8 cellular contexts compared by ENCODE assay signal in genomic region chr4:112348488-112349158, GRCh38. TPM values are rescaled to one million over a fixed set of nuclear protein-coding genes. Genes with fewer than 3 reads are reported as not detected.
DNase-seq lines count a peak whose midpoint lies in the region; ATAC-seq and TF ChIP-seq lines count a peak whose summit lies in the region.

No MANE protein-coding gene starts in this region.

- H3K27ac ChIP-seq in PC-3 (ENCODE audit: low read length) = no peak overlapping the region
- no peak overlapping the region for H3K27ac ChIP-seq in sigmoid colon

- peak; percentile 49 for TF ChIP-seq CTCF in PC-3 (conservative IDR thresholded peaks at IDR 0.05; ENCODE audit: low read depth, low read length)
- no peak for TF ChIP-seq CTCF in natural killer cell (IDR thresholded peaks at IDR 0.05)
- TF ChIP-seq CTCF in sigmoid colon (IDR thresholded peaks at IDR 0.05) = no peak

- no peaks in the 10 kb centered on the region for H3K9me3 Mint-ChIP-seq in natural killer cell

- CTCF ChIA-PET in PC-3 (lab: Charles Lee) = no interaction called here

- H3K79me2 ChIP-seq in PC-3 (ENCODE audit: low read length) = no peaks in the 10 kb centered on the region

- H4K20me1 ChIP-seq in PC-3 (ENCODE audit: low read length) = no peaks in the 10 kb centered on the region

- H3K36me3 ChIP-seq in PC-3 (ENCODE audit: low read depth, low read length) (no peaks in the 10 kb centered on the region), sigmoid colon (no peaks in the 10 kb centered on the region)

- no peak for TF ChIP-seq EP300 in sigmoid colon (IDR thresholded peaks at IDR 0.05)

- no peaks in the 10 kb centered on the region for H3K9me3 ChIP-seq in PC-3 (ENCODE audit: low read length)
- no peaks in the 10 kb centered on the region for H3K9me3 ChIP-seq in sigmoid colon

- no peaks in the 10 kb centered on the region for H3K9me2 ChIP-seq in PC-3 (replicated peaks; ENCODE audit: low read length)

- H3K4me3 ChIP-seq in PC-3 (ENCODE audit: low read length) (no peak overlapping the region), sigmoid colon (no peak overlapping the region)

- no peaks in the 10 kb centered on the region for H3K4me1 ChIP-seq in PC-3 (ENCODE audit: insufficient read depth, low read length)
- H3K4me1 ChIP-seq in sigmoid colon = no peaks in the 10 kb centered on the region

- H3K27me3 Mint-ChIP-seq in natural killer cell (ENCODE audit: low read depth in 2 of 2) = peaks cover 0 to 9% of the 10 kb centered on the region in 2 donors

- intact Hi-C loops in PC-3 (cut with micrococcal nuclease) (loop anchor here (2.0 to 5.0 kb wide), 2 partner anchors 174 to 254 kb away; no protein-coding TSS in a partner anchor), posterior cingulate gyrus (cut with DNase I) (no loop called here), natural killer cell (cut with micrococcal nuclease) (no loop called here), sigmoid colon (cut with DNase I) (no loop called here)

- no peaks in the 10 kb centered on the region for H3K4me1 Mint-ChIP-seq in natural killer cell

- H3K4me2 ChIP-seq in PC-3 (ENCODE audit: low read length) = no peak overlapping the region; the same call in 1 of the 2 replicates

- BruUV-seq in PC-3 (replicated peaks; lab: Mats Ljungman, UMichigan) = no TSS peak

- TF ChIP-seq POLR2A in sigmoid colon (IDR thresholded peaks at IDR 0.05) = no peak

- POLR2A ChIA-PET in PC-3 (lab: Charles Lee; ENCODE audit: unreplicated experiment) = no interaction called here

- WGBS in sigmoid colon, 2 donors = 81 to 89% methylated on average over 11 of the region's 11 CpGs

- no peaks in the 10 kb centered on the region for H3K36me3 Mint-ChIP-seq in natural killer cell

- no peak overlapping the region for H3K4me3 Mint-ChIP-seq in natural killer cell

- ATAC-seq in PC-3 = peak; percentile 79
- no peak for ATAC-seq in GM21717 (IDR thresholded peaks at IDR 0.05; ENCODE audit: unreplicated experiment)
- ATAC-seq in natural killer cell = no peak
- ATAC-seq in GM21825 (IDR thresholded peaks at IDR 0.05; ENCODE audit: unreplicated experiment) = no peak

- H2AFZ ChIP-seq in PC-3 (ENCODE audit: low read length) = peak overlapping the region; percentile 46

- peak; percentile 15 for DNase-seq in HK-2 (ENCODE audit: unreplicated experiment)
- DNase-seq in PC-3 = peak; percentile 60
- peak; percentile 43 for DNase-seq in fibroblast of the conjunctiva (ENCODE audit: low read depth)
- DNase-seq in posterior cingulate gyrus = peak; percentile 36 to 95 (median 68)
- no peak for DNase-seq in natural killer cell
- no peak for DNase-seq in sigmoid colon

- H3K27me3 ChIP-seq in PC-3 (ENCODE audit: low read length) = no peaks in the 10 kb centered on the region
- no peaks in the 10 kb centered on the region for H3K27me3 ChIP-seq in sigmoid colon

- no peak overlapping the region for H3K9ac ChIP-seq in PC-3 (ENCODE audit: low read length)

- no peak overlapping the region for H3K27ac Mint-ChIP-seq in natural killer cell

- H3F3A ChIP-seq in PC-3 (ENCODE audit: low read length, unreplicated experiment) = no peaks in the 10 kb centered on the region

RNA-seq across cellular contexts. Expression of gene ALPK1, which starts 51.5 kb away (rescaled TPM):
- 4.2 and 4.3 TPM in 2 replicates for total RNA-seq in PC-3 (2014; rRNA removed)
- total RNA-seq in natural killer cell = 1 to 10 TPM; 1.9 to 6.5 (median 3.9) TPM
- 10 to 100 TPM; 12.1 to 27.4 (median 18.7) TPM for total RNA-seq in sigmoid colon
- 10 to 100 TPM in 1 of 3 donors, 1 to 10 TPM in 2; 4.2 to 10.2 (median 5.5) TPM for polyA plus RNA-seq in sigmoid colon

Comparison
In these comparisons a context has a peak if more than half of its experiments do, and no peak if none do; other contexts are left out.
1. DNase-seq: peak in HK-2 (single experiment), PC-3 (single experiment), fibroblast of the conjunctiva (single experiment) and posterior cingulate gyrus (10 of 10); none in natural killer cell (single experiment) and sigmoid colon (single experiment).